Comparison of ENCODE assay signal across 10 cellular contexts in genomic region chr2:7983912-7984311, GRCh38.
"Had no signal": no experiment of that assay in that cellular context is flagged by ENCODE, and none has a peak within 500 bp of the region (broad histone marks: within the 10 kb centered on the region; RNA-seq: fewer than 3 reads in every experiment).

No MANE protein-coding gene starts in this region.

- H3K27ac ChIP-seq: GM23248 had no signal

- FAIRE-seq: H1, H54, HTR-8/SVneo, K562 had no signal

- H3K27ac Mint-ChIP-seq: HFFc6 had no signal

- ATAC-seq: K562 had no signal

- H3K9ac ChIP-seq: GM23248 had no signal

- DNase-seq: GM23248, H9, HCEC 1CT, HFFc6, IMR-90, KG1 had no signal

- H3K4me3 ChIP-seq: GM23248, K562 had no signal

- H3K4me3 Mint-ChIP-seq: H9, HFFc6 had no signal
